ENCODE assay signal across 8 cellular contexts in genomic region chr17:48047741-48048320, GRCh38. TPM values are rescaled to one million over a fixed set of nuclear protein-coding genes. Genes with fewer than 3 reads are reported as not detected.
DNase-seq lines count a peak whose midpoint lies in the region; ATAC-seq and TF ChIP-seq lines count a peak whose summit lies in the region.

No MANE protein-coding gene starts in this region.

- no peak for TF ChIP-seq CTCF in AG04449 (IDR thresholded peaks at IDR 0.05; ENCODE audit: insufficient read depth, low read length, missing control alignments)
- no peak for TF ChIP-seq CTCF in VCaP (conservative IDR thresholded peaks at IDR 0.05)
- peak in 1 of 3 donors; percentile 12 for TF ChIP-seq CTCF in breast epithelium (IDR thresholded peaks at IDR 0.05)

- ATAC-seq in GM18873 (IDR thresholded peaks at IDR 0.05; ENCODE audit: low FRiP score, unreplicated experiment) (peak; percentile 94), HG03135 (IDR thresholded peaks at IDR 0.05; ENCODE audit: unreplicated experiment) (peak; percentile 87)

- peak overlapping the region; percentile 93 for H3K4me3 ChIP-seq in AG04449 (ENCODE audit: low read depth, low read length)
- peak overlapping the region; percentile 71 to 80 (median 77) for H3K4me3 ChIP-seq in breast epithelium
- peak overlapping the region; percentile 87 for H3K4me3 ChIP-seq in iPS-18c (ENCODE audit: insufficient read depth, low read depth, low read length)
- peak overlapping the region; percentile 93 to 99 (median 97) for H3K4me3 ChIP-seq in skeletal muscle tissue (ENCODE audit: low read length in 3 of 3)

- H3K27me3 ChIP-seq in breast epithelium (no peaks in the 10 kb centered on the region), skeletal muscle tissue (ENCODE audit: control insufficient read depth in 3 of 3, insufficient read depth in 3 of 3, low read length in 3 of 3) (no peaks in the 10 kb centered on the region)

- POLR2A ChIA-PET in AG04449 (lab: Yijun Ruan, JAX), result interaction anchor here (0.6 to 3.9 kb wide), 14 partner anchors 10 to 565 kb away, joined by 3 to 36 read pairs (median 6); partner anchors contain the start of genes CBX1, CDK5RAP3 and COPZ2

- CTCF ChIA-PET in AG04449 (lab: Yijun Ruan, JAX), result interaction anchor here (0.9 to 3.8 kb wide), 8 partner anchors 11 to 50 kb away, joined by 3 to 28 read pairs (median 4); no protein-coding TSS in a partner anchor

- peak; percentile 46 for TF ChIP-seq POLR2A in breast epithelium (IDR thresholded peaks at IDR 0.05)

- peaks cover 18 to 26% of the 10 kb centered on the region in 2 donors for H3K4me1 ChIP-seq in breast epithelium
- peaks cover 50 to 66% (median 58%) of the 10 kb centered on the region in 3 donors for H3K4me1 ChIP-seq in skeletal muscle tissue (ENCODE audit: control insufficient read depth in 3 of 3, insufficient read depth in 3 of 3, low read length in 3 of 3)

- intact Hi-C loops in breast epithelium (cut with DNase I; ENCODE audit: low total_unique reads), result no loop called here

- H3K27ac ChIP-seq in VCaP (peak overlapping the region; percentile 98), breast epithelium (peak overlapping the region; percentile 92 to 96), skeletal muscle tissue (ENCODE audit: low read depth, low read length) (peak overlapping the region; percentile 99)

- peak overlapping the region; percentile 90 to 95 (median 94) for H3K9ac ChIP-seq in skeletal muscle tissue (ENCODE audit: low read depth in 1 of 3, low read length in 3 of 3)

- H3K36me3 ChIP-seq in breast epithelium (no peaks in the 10 kb centered on the region), skeletal muscle tissue (ENCODE audit: control insufficient read depth in 3 of 3, insufficient read depth in 3 of 3, low read length in 3 of 3) (peaks cover 6 to 21% (median 17%) of the 10 kb centered on the region in 3 donors)

- H3K9me3 ChIP-seq in breast epithelium, result no peaks in the 10 kb centered on the region
- H3K9me3 ChIP-seq in iPS-18c (ENCODE audit: control insufficient read depth, insufficient read depth, low read length), result no peaks in the 10 kb centered on the region
- no peaks in the 10 kb centered on the region for H3K9me3 ChIP-seq in skeletal muscle tissue (ENCODE audit: control insufficient read depth in 3 of 3, low read length in 3 of 3)

- DNase-seq in AG04449 (ENCODE audit: low read depth, low spot score) (peak; percentile 98), NCI-H2196 (lab: John Stamatoyannopoulos, UW; ENCODE audit: unreplicated experiment) (peak; percentile 98), breast epithelium (ENCODE audit: low spot score in 2 of 2) (peak; percentile 99 to 100)

RNA-seq across cellular contexts. Expression of gene NFE2L1, which starts 0.3 kb away (rescaled TPM):
- 100 to 1,000 TPM in 2 of 3 donors, 10 to 100 TPM in 1; 96.4 to 278 (median 106) TPM for total RNA-seq in breast epithelium
- total RNA-seq in skeletal muscle tissue, result 93.4 TPM

RNA-seq across cellular contexts. Expression of gene COPZ2, which starts 10.2 kb away (rescaled TPM):
- 10 to 100 TPM; 16.4 to 97.9 (median 23.3) TPM for total RNA-seq in breast epithelium
- 39.7 TPM for total RNA-seq in skeletal muscle tissue

RNA-seq across cellular contexts. Expression of gene CBX1, which starts 53.4 kb away (rescaled TPM):
- total RNA-seq in breast epithelium, result 10 to 100 TPM; 29.0 to 45.8 (median 45.2) TPM
- 39.1 TPM for total RNA-seq in skeletal muscle tissue

RNA-seq across cellular contexts. Expression of gene SNX11, which starts 59.7 kb away (rescaled TPM):
- total RNA-seq in breast epithelium (10 to 100 TPM; 13.4 to 19.7 (median 14.2) TPM), skeletal muscle tissue (7.3 TPM)

Comparison
In these comparisons a context has a peak if more than half of its experiments do, and no peak if none do; other contexts are left out.
1. Peak in every context shown above with its lines: DNase-seq, ATAC-seq, H3K4me3 ChIP-seq and H3K27ac ChIP-seq.